In genomic region chr1:230352537-230352936, GRCh38 we compare ENCODE assay signal across 14 cellular contexts.
DNase-seq lines count a peak whose midpoint lies in the region; TF ChIP-seq lines count a peak whose summit lies in the region.
"Had no signal": no experiment of that assay in that cellular context is flagged by ENCODE, and none has a peak within 500 bp of the region (broad histone marks: within the 10 kb centered on the region; RNA-seq: fewer than 3 reads in every experiment).

No MANE protein-coding gene starts in this region.

- in situ Hi-C loops in brain microvascular endothelial cell (cut with HindIII; ENCODE audit: low pct_ligation_motif_present, low sequenced_read_pairs), result no loop called here

- H3K27me3 ChIP-seq in dorsolateral prefrontal cortex (no peaks in the 10 kb centered on the region), brain microvascular endothelial cell (replicated peaks) (no peaks in the 10 kb centered on the region)
- H3K27me3 ChIP-seq: BLaER1 treated with 17β-estradiol and CSF1 and Interleukin-3, amounts not matched to agents 10 nM and 100 nM had no signal

- H3K4me3 ChIP-seq in dorsolateral prefrontal cortex (no peak overlapping the region), brain microvascular endothelial cell (ENCODE audit: low read depth, low read length) (no peak overlapping the region)
- H3K4me3 ChIP-seq: BLaER1 treated with 17β-estradiol and CSF1 and Interleukin-3, amounts not matched to agents 10 nM and 100 nM; GM12878 had no signal

- no peaks in the 10 kb centered on the region for H3K36me3 ChIP-seq in brain microvascular endothelial cell (replicated peaks)

- H3K27ac ChIP-seq in dorsolateral prefrontal cortex (peak overlapping the region in 48 of 59 donors; percentile 1 to 75 (median 53)), brain microvascular endothelial cell (no peak overlapping the region)
- H3K27ac ChIP-seq: BLaER1 treated with 17β-estradiol and CSF1 and Interleukin-3, amounts not matched to agents 10 nM and 100 nM had no signal

- TF ChIP-seq CTCF in dorsolateral prefrontal cortex (IDR thresholded peaks at IDR 0.05 in 54 of 56, conservative IDR thresholded peaks at IDR 0.05 in 2 of 56; ENCODE audit: low read depth in 1 of 56, partially characterized antibody in 56 of 56) (no peak), brain microvascular endothelial cell (IDR thresholded peaks at IDR 0.05; ENCODE audit: low read depth, low read length, missing control alignments) (no peak)

- DNase-seq in dorsolateral prefrontal cortex, result no peak
- DNase-seq in left kidney (ENCODE audit: low read depth, low spot score), result peak; percentile 65
- peak; percentile 63 for DNase-seq in retina
- DNase-seq in HuH-7.5 (ENCODE audit: low spot score), result no peak
- no peak for DNase-seq in brain microvascular endothelial cell
- no peak for DNase-seq in stimulated activated CD4-positive, alpha-beta T cell treated with anti-CD3 and anti-CD28 coated beads, Interleukin-4, amount 100 ng/mL, for 4 hours
- DNase-seq: Calu3; CD8-positive, alpha-beta T cell; DMS79 treated with DMSO at 0.1 percent for 48 hours; GOT3; H7; HFFc6 had no signal

- intact Hi-C loops in dorsolateral prefrontal cortex (cut with DNase I), result no loop called here

Comparison
In these comparisons a context has a peak if more than half of its experiments do, and no peak if none do; other contexts are left out.
1. DNase-seq: peak in left kidney (single experiment) and retina (single experiment); none in dorsolateral prefrontal cortex (0 of 10), HuH-7.5 (single experiment), brain microvascular endothelial cell (single experiment) and stimulated activated CD4-positive, alpha-beta T cell treated with anti-CD3 and anti-CD28 coated beads, Interleukin-4, amount 100 ng/mL, for 4 hours (0 of 2).